ENCODE assay signal across 8 cellular contexts in the genomic region with DNA sequence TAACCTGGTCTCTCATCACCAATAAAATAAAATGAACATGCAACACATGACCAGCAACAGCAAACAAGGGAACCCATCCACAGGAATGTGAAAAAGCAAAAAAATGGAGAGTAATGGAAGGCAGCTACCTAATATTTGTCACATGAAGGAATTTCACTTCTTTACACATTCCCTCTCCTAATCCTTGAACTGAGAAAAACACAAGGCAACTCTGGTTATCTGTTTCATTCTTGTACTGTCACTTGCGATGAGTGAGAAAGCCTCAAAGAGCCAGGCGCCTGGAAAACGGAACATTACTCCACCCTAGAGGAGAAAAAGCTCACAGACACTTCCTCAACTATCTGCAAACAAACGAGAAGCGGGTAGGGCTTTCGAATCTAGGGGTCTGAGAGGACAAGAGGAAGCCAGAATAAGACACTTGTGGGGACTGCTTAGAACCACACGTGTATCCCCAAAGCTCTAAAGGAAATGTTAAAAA. TPM values are rescaled to one million over a fixed set of nuclear protein-coding genes. Genes with fewer than 3 reads are reported as not detected.
DNase-seq lines count a peak whose midpoint lies in the region; ATAC-seq and TF ChIP-seq lines count a peak whose summit lies in the region.

No MANE protein-coding gene starts in this region.

- H3K27me3 ChIP-seq in DOHH2 (ENCODE audit: control insufficient read depth, low read length) (no peaks in the 10 kb centered on the region), dorsolateral prefrontal cortex (no peaks in the 10 kb centered on the region), upper lobe of right lung (no peaks in the 10 kb centered on the region)

- H4K20me1 ChIP-seq in DOHH2 (ENCODE audit: control insufficient read depth, insufficient read depth, low read depth, low read length): no peaks in the 10 kb centered on the region

- no peaks in the 10 kb centered on the region for H3K9me3 ChIP-seq in DOHH2 (ENCODE audit: control insufficient read depth, insufficient read depth, low read length)
- H3K9me3 ChIP-seq in upper lobe of right lung: no peaks in the 10 kb centered on the region

- POLR2A ChIA-PET in RWPE1 (lab: Yijun Ruan, JAX; ENCODE audit: low non-redundant PET): interaction anchor here (0.7 kb wide), 1 partner anchor 282 kb away, joined by 3 read pairs; no protein-coding TSS in a partner anchor

- no peaks in the 10 kb centered on the region for H3F3A ChIP-seq in DOHH2 (ENCODE audit: control insufficient read depth, insufficient read depth)

- intact Hi-C loops in dorsolateral prefrontal cortex (cut with DNase I): loop anchor here in 1 of 2 donors (5.0 kb wide), 1 partner anchor 33 kb away; no protein-coding TSS in a partner anchor
- intact Hi-C loops in upper lobe of right lung (cut with DNase I): no loop called here

- no peak overlapping the region for H3K4me3 Mint-ChIP-seq in memory B cell

- H3K4me1 ChIP-seq in DOHH2 (ENCODE audit: control insufficient read depth, low read length): peaks cover 15% of the 10 kb centered on the region
- H3K4me1 ChIP-seq in upper lobe of right lung: peaks cover 13% of the 10 kb centered on the region

- peaks cover 9% of the 10 kb centered on the region for H3K4me1 Mint-ChIP-seq in memory B cell

- H3K36me3 ChIP-seq in DOHH2 (ENCODE audit: control insufficient read depth, low read length) (no peaks in the 10 kb centered on the region), upper lobe of right lung (no peaks in the 10 kb centered on the region)

- peak; percentile 77 for ATAC-seq in memory B cell (ENCODE audit: low read depth)
- peak; percentile 86 for ATAC-seq in upper lobe of right lung
- ATAC-seq in GM21360 (IDR thresholded peaks at IDR 0.05; ENCODE audit: unreplicated experiment): no peak

- no peaks in the 10 kb centered on the region for H3K36me3 Mint-ChIP-seq in memory B cell

- H3K4me3 ChIP-seq in DOHH2 (ENCODE audit: low read length) (peak overlapping the region; percentile 29; the same call in 1 of the 2 replicates), dorsolateral prefrontal cortex (no peak overlapping the region), upper lobe of right lung (no peak overlapping the region)

- peak; percentile 31 for TF ChIP-seq CTCF in DOHH2 (IDR thresholded peaks at IDR 0.05; ENCODE audit: low read depth, low read length, poor library complexity, severe bottlenecking)
- TF ChIP-seq CTCF in RWPE1 (conservative IDR thresholded peaks at IDR 0.05; ENCODE audit: low read depth): peak; percentile 67
- peak; percentile 15 to 71 (median 46) for TF ChIP-seq CTCF in dorsolateral prefrontal cortex (IDR thresholded peaks at IDR 0.05 in 54 of 56, conservative IDR thresholded peaks at IDR 0.05 in 2 of 56; ENCODE audit: low read depth in 1 of 56, partially characterized antibody in 56 of 56)
- TF ChIP-seq CTCF in upper lobe of right lung (IDR thresholded peaks at IDR 0.05): peak; percentile 54

- H3K27ac Mint-ChIP-seq in memory B cell: peak overlapping the region; percentile 1

- H3K9me2 ChIP-seq in DOHH2 (replicated peaks; ENCODE audit: control insufficient read depth, low read length): no peaks in the 10 kb centered on the region

- no peaks in the 10 kb centered on the region for H3K79me2 ChIP-seq in DOHH2 (ENCODE audit: control insufficient read depth, low read length)

- H3K27ac ChIP-seq in DOHH2 (ENCODE audit: low read depth, low read length): no peak overlapping the region
- no peak overlapping the region; the same call in 1 of the 2 replicates for H3K27ac ChIP-seq in RWPE1
- peak overlapping the region in 15 of 59 donors; percentile 8 to 65 (median 38) for H3K27ac ChIP-seq in dorsolateral prefrontal cortex
- peak overlapping the region; percentile 44 for H3K27ac ChIP-seq in upper lobe of right lung

- H3K9me3 Mint-ChIP-seq in memory B cell: no peaks in the 10 kb centered on the region

- CTCF ChIA-PET in RWPE1 (lab: Yijun Ruan, JAX): interaction anchor here (0.6 to 0.7 kb wide), 2 partner anchors 20 to 25 kb away, joined by 3 read pairs; no protein-coding TSS in a partner anchor

- DNase-seq in HPDE6-E6E7 (ENCODE audit: extremely low spot score) (peak; percentile 44), RWPE1 (ENCODE audit: low spot score) (peak; percentile 49), dorsolateral prefrontal cortex (peak in 1 of 10 donors; percentile 58), memory B cell (ENCODE audit: low spot score in 2 of 2) (peak; percentile 33 to 55), upper lobe of right lung (no peak), activated gamma-delta T cell treated with Interleukin-2 at 50 U/mL for 16 hours (no peak)

- peak overlapping the region; percentile 61 for H3K4me2 ChIP-seq in DOHH2 (ENCODE audit: low read length)

- H3K27me3 Mint-ChIP-seq in memory B cell: peaks cover 7% of the 10 kb centered on the region

RNA-seq across cellular contexts. Expression of a gene that starts 13.8 kb away (rescaled TPM):
- total RNA-seq in dorsolateral prefrontal cortex (1 to 10 TPM in 107 of 120 experiments, under 1 TPM in 13; 0.70 to 4.4 (median 1.9) TPM), upper lobe of right lung (0.41 TPM)

RNA-seq across cellular contexts. Expression of a gene that starts 13.9 kb away (rescaled TPM):
- total RNA-seq in dorsolateral prefrontal cortex (10 to 100 TPM; 11.7 to 22.2 (median 15.9) TPM), upper lobe of right lung (18.4 TPM)

Comparison
In these comparisons a context has a peak if more than half of its experiments do, and no peak if none do; other contexts are left out.
1. DNase-seq: peak in HPDE6-E6E7 (single experiment), RWPE1 (single experiment) and memory B cell (2 of 2); none in upper lobe of right lung (single experiment) and activated gamma-delta T cell treated with Interleukin-2 at 50 U/mL for 16 hours (single experiment).
2. Peak in every context shown above with its lines, with median percentiles within 50 percentile points of each other: CTCF ChIP-seq.